Comparison of ENCODE assay signal across 17 cellular contexts in the genomic region with DNA sequence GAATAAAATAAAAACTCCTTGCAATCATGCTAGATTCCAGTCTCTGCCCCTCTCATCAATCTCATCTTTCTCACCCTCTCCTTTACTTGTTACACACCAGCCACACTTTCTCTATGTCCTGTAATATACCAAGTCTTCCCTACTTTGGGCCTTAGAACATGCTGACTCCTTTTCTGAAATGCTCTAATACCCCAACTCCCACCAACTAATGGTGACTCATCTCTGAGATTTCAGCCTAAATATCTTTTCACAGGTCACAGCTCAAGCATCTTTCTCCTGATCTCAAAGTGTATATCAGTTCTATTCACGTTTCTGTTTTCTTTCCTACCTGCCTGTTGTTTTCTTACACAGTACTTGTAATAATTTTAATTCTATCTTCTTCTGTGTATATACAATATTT.
"Had no signal": no experiment of that assay in that cellular context is flagged by ENCODE, and none has a peak within 500 bp of the region (broad histone marks: within the 10 kb centered on the region; RNA-seq: fewer than 3 reads in every experiment).

No MANE protein-coding gene starts in this region.

- H3K36me3 ChIP-seq: cardiac muscle cell, neural progenitor cell, upper lobe of right lung had no signal

- H3K9ac ChIP-seq: neural progenitor cell had no signal

- H3K4me1 ChIP-seq: body of pancreas, neural progenitor cell had no signal

- H3K4me2 ChIP-seq: hepatocyte, neural progenitor cell had no signal

- H3K9me3 ChIP-seq: body of pancreas, upper lobe of right lung had no signal

- H3K79me2 ChIP-seq: hepatocyte had no signal

- H3K27ac ChIP-seq: body of pancreas, cardiac muscle cell, hepatocyte, neural progenitor cell, upper lobe of right lung had no signal

- H3K27me3 ChIP-seq: body of pancreas, cardiac muscle cell, hepatocyte, neural progenitor cell, upper lobe of right lung had no signal

- DNase-seq: activated CD4-positive, alpha-beta memory T cell treated with anti-CD3 and anti-CD28 coated beads, Interleukin-2, amount 10 ng/mL, durations not matched to agents 7 days and 5 days; activated CD4-positive, alpha-beta T cell treated with anti-CD3 and anti-CD28 coated beads, Interleukin-2, amount 10 ng/mL, durations not matched to agents 24 days and 14 days; activated effector memory CD4-positive, alpha-beta T cell treated with Interleukin-2 at 50 U/mL for 16 hours; activated naive CD4-positive, alpha-beta T cell treated with anti-CD3 and anti-CD28 coated beads, Interleukin-2, amount 10 ng/mL, durations not matched to agents 7 days and 5 days; activated T-cell treated with anti-CD3 and anti-CD28 coated beads, Interleukin-2, amount 50 U/mL, for 72 hours; body of pancreas; immature natural killer cell; mesenchymal stem cell; naive thymus-derived CD4-positive, alpha-beta T cell; stimulated activated CD4-positive, alpha-beta T cell treated with anti-CD3 and anti-CD28 coated beads, Interleukin-4, amount 100 ng/mL, for 24 hours; stimulated activated naive CD8-positive, alpha-beta T cell treated with anti-CD3 and anti-CD28 coated beads, Interleukin-15, Interleukin-2, amounts not matched to agents 100 U/mL and 50 U/mL, for 24 hours; SW 1271; T-helper 17 cell; upper lobe of right lung had no signal

- ATAC-seq: activated T-cell treated with anti-CD3 and anti-CD28 coated beads, Interleukin-2, amount 50 U/mL, for 72 hours; body of pancreas; naive thymus-derived CD4-positive, alpha-beta T cell; stimulated activated naive CD8-positive, alpha-beta T cell treated with anti-CD3 and anti-CD28 coated beads, Interleukin-15, Interleukin-2, amounts not matched to agents 100 U/mL and 50 U/mL, for 24 hours; T-helper 17 cell; upper lobe of right lung had no signal

- H2AFZ ChIP-seq: hepatocyte, neural progenitor cell had no signal

- H3K4me3 ChIP-seq: body of pancreas, cardiac muscle cell, hepatocyte, neural progenitor cell, upper lobe of right lung had no signal
